Comparison of ENCODE assay signal across 8 cellular contexts in genomic region chr9:136225748-136226679, GRCh38. TPM values are rescaled to one million over a fixed set of nuclear protein-coding genes. Genes with fewer than 3 reads are reported as not detected.
DNase-seq lines count a peak whose midpoint lies in the region; ATAC-seq and TF ChIP-seq lines count a peak whose summit lies in the region.

No MANE protein-coding gene starts in this region.

- peaks cover 27% of the 10 kb centered on the region for H3K36me3 Mint-ChIP-seq in activated CD4-positive, alpha-beta memory T cell treated with anti-CD3 and anti-CD28 coated beads for 36 hours
- H3K36me3 Mint-ChIP-seq in endothelial cell (ENCODE audit: low read depth, unreplicated experiment) (peaks cover 7% of the 10 kb centered on the region), neural crest cell (ENCODE audit: low read depth) (peaks cover 8% of the 10 kb centered on the region), type B pancreatic cell (peaks cover 4% of the 10 kb centered on the region)

- peaks cover 26% of the 10 kb centered on the region for H3K4me1 Mint-ChIP-seq in activated CD4-positive, alpha-beta memory T cell treated with anti-CD3 and anti-CD28 coated beads for 36 hours (ENCODE audit: low read depth)
- H3K4me1 Mint-ChIP-seq in endothelial cell (ENCODE audit: unreplicated experiment) (peaks cover 11% of the 10 kb centered on the region), neural crest cell (no peaks in the 10 kb centered on the region), type B pancreatic cell (ENCODE audit: unreplicated experiment) (peaks cover 25% of the 10 kb centered on the region)

- H3K4me3 Mint-ChIP-seq in activated CD4-positive, alpha-beta memory T cell treated with anti-CD3 and anti-CD28 coated beads for 36 hours: peak overlapping the region; percentile 44
- H3K4me3 Mint-ChIP-seq in endothelial cell (ENCODE audit: unreplicated experiment): peak overlapping the region; percentile 34
- H3K4me3 Mint-ChIP-seq in neural crest cell: no peak overlapping the region
- H3K4me3 Mint-ChIP-seq in type B pancreatic cell: no peak overlapping the region

- H3K27me3 Mint-ChIP-seq in activated CD4-positive, alpha-beta memory T cell treated with anti-CD3 and anti-CD28 coated beads for 36 hours: no peaks in the 10 kb centered on the region
- H3K27me3 Mint-ChIP-seq in endothelial cell (ENCODE audit: unreplicated experiment) (peaks cover 3% of the 10 kb centered on the region), neural crest cell (ENCODE audit: low read depth) (no peaks in the 10 kb centered on the region), type B pancreatic cell (no peaks in the 10 kb centered on the region)

- peak; percentile 91 for TF ChIP-seq CTCF in AG04449 (IDR thresholded peaks at IDR 0.05; ENCODE audit: insufficient read depth, low read length, missing control alignments)
- TF ChIP-seq CTCF in GM12875 (IDR thresholded peaks at IDR 0.05; ENCODE audit: borderline replicate concordance, insufficient read depth, low read depth, low read length): peak; percentile 99
- peak; percentile 88 for TF ChIP-seq CTCF in endothelial cell (IDR thresholded peaks at IDR 0.05; ENCODE audit: unreplicated experiment)
- peak; percentile 90 for TF ChIP-seq CTCF in neural crest cell (conservative IDR thresholded peaks at IDR 0.05)
- peak; percentile 88 for TF ChIP-seq CTCF in type B pancreatic cell (conservative IDR thresholded peaks at IDR 0.05)

- DNase-seq in AG04449 (ENCODE audit: low read depth, low spot score): no peak
- peak; percentile 68 for DNase-seq in NCI-H2196 (lab: John Stamatoyannopoulos, UW; ENCODE audit: unreplicated experiment)
- peak; percentile 81 for DNase-seq in activated CD4-positive, alpha-beta memory T cell treated with anti-CD3 and anti-CD28 coated beads for 36 hours
- DNase-seq in endothelial cell (ENCODE audit: low spot score): peak; percentile 73
- DNase-seq in neural crest cell (ENCODE audit: low read depth, low spot score): peak; percentile 66
- no peak for DNase-seq in type B pancreatic cell (ENCODE audit: extremely low spot score, unreplicated experiment)

- H3K4me3 ChIP-seq in AG04449 (ENCODE audit: low read depth, low read length): no peak overlapping the region
- peak overlapping the region; percentile 1 for H3K4me3 ChIP-seq in GM12875 (ENCODE audit: low read depth, low read length)

- CTCF ChIA-PET in AG04449 (lab: Yijun Ruan, JAX): interaction anchor here (1.0 to 5.7 kb wide), 18 partner anchors 8 to 103 kb away, joined by 3 to 66 read pairs (median 5); partner anchors contain the start of gene QSOX2
- CTCF ChIA-PET in activated CD4-positive, alpha-beta memory T cell treated with anti-CD3 and anti-CD28 coated beads for 36 hours (lab: Charles Lee): interaction anchor here (0.6 to 2.0 kb wide), 6 partner anchors 9 to 259 kb away, joined by 3 to 7 read pairs (median 4); no protein-coding TSS in a partner anchor

- no peaks in the 10 kb centered on the region for H3K9me3 Mint-ChIP-seq in activated CD4-positive, alpha-beta memory T cell treated with anti-CD3 and anti-CD28 coated beads for 36 hours
- H3K9me3 Mint-ChIP-seq in endothelial cell (ENCODE audit: unreplicated experiment) (no peaks in the 10 kb centered on the region), neural crest cell (no peaks in the 10 kb centered on the region), type B pancreatic cell (no peaks in the 10 kb centered on the region)

- peak; percentile 54 for ATAC-seq in HG02840 (IDR thresholded peaks at IDR 0.05; ENCODE audit: low FRiP score, unreplicated experiment)

- intact Hi-C loops in activated CD4-positive, alpha-beta memory T cell treated with anti-CD3 and anti-CD28 coated beads for 36 hours (cut with micrococcal nuclease): no loop called here

- peak overlapping the region; percentile 82 for H3K27ac Mint-ChIP-seq in activated CD4-positive, alpha-beta memory T cell treated with anti-CD3 and anti-CD28 coated beads for 36 hours
- H3K27ac Mint-ChIP-seq in endothelial cell (ENCODE audit: unreplicated experiment): no peak overlapping the region
- no peak overlapping the region for H3K27ac Mint-ChIP-seq in neural crest cell (ENCODE audit: unreplicated experiment)
- no peak overlapping the region for H3K27ac Mint-ChIP-seq in type B pancreatic cell

- POLR2A ChIA-PET in AG04449 (lab: Yijun Ruan, JAX): no interaction called here
- POLR2A ChIA-PET in activated CD4-positive, alpha-beta memory T cell treated with anti-CD3 and anti-CD28 coated beads for 36 hours (lab: Charles Lee): no interaction called here

RNA-seq across cellular contexts. Expression of gene QSOX2, which starts 19.6 kb away (rescaled TPM):
- 10 to 100 TPM; 19.0 to 19.4 TPM for total RNA-seq in activated CD4-positive, alpha-beta memory T cell treated with anti-CD3 and anti-CD28 coated beads for 36 hours
- total RNA-seq in endothelial cell (ENCODE audit: unreplicated experiment): 14.0 TPM
- 28.0 and 28.7 TPM in 2 replicates for total RNA-seq in neural crest cell
- 15.6 and 23.6 TPM in 2 replicates for total RNA-seq in type B pancreatic cell (ENCODE audit: low replicate concordance)

RNA-seq across cellular contexts. Expression of gene LHX3, which starts 21.1 kb away (rescaled TPM):
- not detected for total RNA-seq in activated CD4-positive, alpha-beta memory T cell treated with anti-CD3 and anti-CD28 coated beads for 36 hours
- total RNA-seq in endothelial cell (ENCODE audit: unreplicated experiment) (not detected), neural crest cell (0.07 TPM in 1 of 2 replicates, not detected in the other), type B pancreatic cell (ENCODE audit: low replicate concordance) (0.10 and 0.90 TPM in 2 replicates)

Comparison
In these comparisons a context has a peak if more than half of its experiments do, and no peak if none do; other contexts are left out.
1. DNase-seq: peak in NCI-H2196 (single experiment), activated CD4-positive, alpha-beta memory T cell treated with anti-CD3 and anti-CD28 coated beads for 36 hours (single experiment), endothelial cell (single experiment) and neural crest cell (single experiment); none in AG04449 (single experiment) and type B pancreatic cell (single experiment).
2. H3K4me3 Mint-ChIP-seq: peak in activated CD4-positive, alpha-beta memory T cell treated with anti-CD3 and anti-CD28 coated beads for 36 hours (single experiment) and endothelial cell (single experiment); none in neural crest cell (single experiment) and type B pancreatic cell (single experiment).
3. Peak in every context shown above with its lines, with median percentiles within 50 percentile points of each other: CTCF ChIP-seq.